Comparison of ENCODE assay signal across 8 cellular contexts in genomic region chr3:20125912-20126311, GRCh38.
A peak's percentile ranks its signal among the peaks of the same experiment; 100 is the strongest.
DNase-seq lines count a peak whose midpoint lies in the region; ATAC-seq and TF ChIP-seq lines count a peak whose summit lies in the region.

No MANE protein-coding gene starts in this region.

- H3K4me3 ChIP-seq in osteoblast (ENCODE audit: insufficient read depth, low read length) = peak overlapping the region; percentile 44

- no peaks in the 10 kb centered on the region for H4K20me1 ChIP-seq in osteoblast (ENCODE audit: insufficient read depth, low read length)

- peak overlapping the region; percentile 69 for H3K4me2 ChIP-seq in osteoblast (ENCODE audit: insufficient read depth, low read length)

- no peaks in the 10 kb centered on the region for H3K36me3 ChIP-seq in osteoblast (ENCODE audit: insufficient read depth, low read length)

- ATAC-seq in GM19023 (IDR thresholded peaks at IDR 0.05; ENCODE audit: unreplicated experiment) (peak; percentile 99), HG02840 (IDR thresholded peaks at IDR 0.05; ENCODE audit: low FRiP score, unreplicated experiment) (peak; percentile 100)

- no peak for TF ChIP-seq CTCF in osteoblast (IDR thresholded peaks at IDR 0.05; ENCODE audit: extremely low read depth, low read depth, low read length)

- no peaks in the 10 kb centered on the region for H3K27me3 ChIP-seq in osteoblast (ENCODE audit: insufficient read depth, low read length)

- peaks cover 5% of the 10 kb centered on the region for H3K4me1 ChIP-seq in osteoblast (ENCODE audit: insufficient read depth, low read length)

- no peaks in the 10 kb centered on the region for H3K79me2 ChIP-seq in osteoblast (ENCODE audit: insufficient read depth, low read length)

- peak; percentile 50 to 96 for DNase-seq in NOMO-1 (lab: John Stamatoyannopoulos, UW; ENCODE audit: unreplicated experiment in 2 of 2)
- DNase-seq in osteoblast (ENCODE audit: insufficient read length, low spot score, missing footprints) = peak; percentile 3
- DNase-seq in occipital lobe (lab: John Stamatoyannopoulos, UW) = no peak
- DNase-seq in NCI-H1092 treated with DMSO at 0.1 percent for 48 hours (lab: John Stamatoyannopoulos, UW) = no peak
- DNase-seq in DMS153 treated with DMSO at 0.1 percent for 48 hours (lab: John Stamatoyannopoulos, UW; ENCODE audit: unreplicated experiment) = no peak
- no peak for DNase-seq in activated CD8-positive, alpha-beta memory T cell treated with anti-CD3 and anti-CD28 coated beads for 24 hours

- H3K27ac ChIP-seq in osteoblast (ENCODE audit: low read depth, low read length) = no peak overlapping the region

- peak overlapping the region; percentile 81 for H2AFZ ChIP-seq in osteoblast (ENCODE audit: low read length)

- no peaks in the 10 kb centered on the region for H3K9me3 ChIP-seq in osteoblast (ENCODE audit: low read depth, low read length)

Comparison
In these comparisons a context has a peak if more than half of its experiments do, and no peak if none do; other contexts are left out.
1. DNase-seq: peak in NOMO-1 (2 of 2) and osteoblast (single experiment); none in occipital lobe (single experiment), NCI-H1092 treated with DMSO at 0.1 percent for 48 hours (single experiment), DMS153 treated with DMSO at 0.1 percent for 48 hours (single experiment) and activated CD8-positive, alpha-beta memory T cell treated with anti-CD3 and anti-CD28 coated beads for 24 hours (single experiment).